8 cellular contexts compared by ENCODE assay signal in genomic region chr12:109899783-109900751, GRCh38. TPM values are rescaled to one million over a fixed set of nuclear protein-coding genes. Genes with fewer than 3 reads are reported as not detected.
DNase-seq lines count a peak whose midpoint lies in the region; ATAC-seq and TF ChIP-seq lines count a peak whose summit lies in the region.

TSS of gene TCHP (plus strand) at chr12:109900274. CDS start at chr12:109903027, 2,753 bp downstream.

- H3K9me2 ChIP-seq in neural cell (ENCODE audit: insufficient read depth, low read length) = no peaks in the 10 kb centered on the region

- H3F3A ChIP-seq in neural cell (ENCODE audit: insufficient read depth, low read length, poor library complexity, severe bottlenecking) = no peaks in the 10 kb centered on the region

- peaks cover 23 to 31% (median 27%) of the 10 kb centered on the region in 4 donors for H3K4me1 ChIP-seq in stomach

- no peaks in the 10 kb centered on the region for H3K27me3 ChIP-seq in neural cell (ENCODE audit: insufficient read depth, low read depth, low read length)
- H3K27me3 ChIP-seq in stomach = no peaks in the 10 kb centered on the region

- H3K9me3 ChIP-seq in neural cell (ENCODE audit: low read length) = no peaks in the 10 kb centered on the region
- no peaks in the 10 kb centered on the region for H3K9me3 ChIP-seq in stomach

- no peak for TF ChIP-seq POLR2A in stomach (IDR thresholded peaks at IDR 0.05)

- no peaks in the 10 kb centered on the region for H3K79me2 ChIP-seq in neural cell (replicated peaks; ENCODE audit: insufficient read depth, low read length)

- H3K4me3 ChIP-seq in fibroblast of villous mesenchyme (ENCODE audit: low read depth, low read length) = peak within 1 kb of the TSS; percentile 74
- H3K4me3 ChIP-seq in neural cell (ENCODE audit: low read length) = peak within 1 kb of the TSS; percentile 69
- peak within 1 kb of the TSS; percentile 75 to 84 (median 78) for H3K4me3 ChIP-seq in stomach

- H3K27ac ChIP-seq in neural cell (ENCODE audit: low read length) = peak within 1 kb of the TSS; percentile 59
- peak within 1 kb of the TSS; percentile 69 to 91 (median 81) for H3K27ac ChIP-seq in stomach

- no peaks in the 10 kb centered on the region for H4K20me1 ChIP-seq in neural cell (ENCODE audit: insufficient read depth)

- 1 to 3% (median 2%) methylated on average over 39 to 69 of the region's 69 CpGs for WGBS in stomach, 5 donors

- peak; percentile 76 for ATAC-seq in GM21723 (IDR thresholded peaks at IDR 0.05; ENCODE audit: unreplicated experiment)

- TF ChIP-seq EP300 in neural cell (conservative IDR thresholded peaks at IDR 0.05; ENCODE audit: poor library complexity, severe bottlenecking) (peak; percentile 48), stomach (IDR thresholded peaks at IDR 0.05) (peak; percentile 30)

- TF ChIP-seq CTCF in fibroblast of villous mesenchyme (IDR thresholded peaks at IDR 0.05; ENCODE audit: insufficient read depth, low read depth, low read length) = peak; percentile 36
- peak; percentile 60 for TF ChIP-seq CTCF in neural cell (IDR thresholded peaks at IDR 0.05; ENCODE audit: poor library complexity, severe bottlenecking)
- TF ChIP-seq CTCF in stomach (IDR thresholded peaks at IDR 0.05) = peak in 2 of 7 experiments; percentile 26 to 33

- intact Hi-C loops in stomach (cut with DNase I; ENCODE audit: low total_unique reads) = no loop called here

- peak within 1 kb of the TSS; percentile 68 for H3K9ac ChIP-seq in neural cell (ENCODE audit: low read length)

- peak within 1 kb of the TSS; percentile 85 for H2AFZ ChIP-seq in neural cell (ENCODE audit: low read depth, low read length)

- H3K4me2 ChIP-seq in neural cell (ENCODE audit: low read length) = peak within 1 kb of the TSS; percentile 89

- H3K36me3 ChIP-seq in neural cell (ENCODE audit: insufficient read depth, low read length) (no peaks in the 10 kb centered on the region), stomach (peaks cover 23 to 25% (median 24%) of the 10 kb centered on the region in 4 donors)

- TF ChIP-seq RAD21 in neural cell (conservative IDR thresholded peaks at IDR 0.05) = peak; percentile 50

- DNase-seq in DMS153 (lab: John Stamatoyannopoulos, UW) = peak; percentile 72
- DNase-seq in LoVo (ENCODE audit: low spot score) = peak; percentile 91
- DNase-seq in SHP77 treated with DMSO at 0.1 percent for 48 hours (lab: John Stamatoyannopoulos, UW) = peak; percentile 59
- DNase-seq in activated effector memory CD4-positive, alpha-beta T cell treated with anti-CD3 and anti-CD28 coated beads, Interleukin-2, amount 50 U/mL, for 16 hours = peak; percentile 89
- peak; percentile 90 for DNase-seq in fibroblast of villous mesenchyme (ENCODE audit: low read depth)
- DNase-seq in stomach = peak; percentile 85

TF ChIP-seq in neural cell, 6 proteins besides CTCF, POLR2A, EP300 and RAD21:
- TF ChIP-seq REST (IDR thresholded peaks at IDR 0.05; ENCODE audit: borderline replicate concordance) = peak; percentile 59
- TF ChIP-seq MXI1 (conservative IDR thresholded peaks at IDR 0.05; ENCODE audit: poor library complexity, severe bottlenecking) = peak; percentile 94
- TF ChIP-seq SMC3 (conservative IDR thresholded peaks at IDR 0.05; ENCODE audit: poor library complexity) = peak; percentile 66
- no peak for TF ChIP-seq TAF1 (IDR thresholded peaks at IDR 0.05; ENCODE audit: low read depth)
- peak; percentile 76 for TF ChIP-seq POLR2AphosphoS5 (IDR thresholded peaks at IDR 0.05)

RNA-seq across cellular contexts. Expression of gene TCHP, which starts in this region (rescaled TPM):
- 9.0 and 9.1 TPM in 2 replicates for total RNA-seq in fibroblast of villous mesenchyme
- polyA plus RNA-seq in neural cell = 10.0 and 12.8 TPM in 2 replicates
- 10.4 and 11.4 TPM in 2 replicates for polyA minus RNA-seq in neural cell
- 10 to 100 TPM; 13.8 to 45.5 (median 28.3) TPM for total RNA-seq in stomach
- 10 to 100 TPM in 1 of 3 donors, 1 to 10 TPM in 2; 7.9 to 11.9 (median 8.8) TPM for polyA plus RNA-seq in stomach

Comparison
In these comparisons a context has a peak if more than half of its experiments do, and no peak if none do; other contexts are left out.
1. Peak in every context shown above with its lines: DNase-seq, ATAC-seq, H3K4me3 ChIP-seq and H3K27ac ChIP-seq.